Comparison of ENCODE assay signal across 7 cellular contexts in genomic region chr4:6548201-6548881, GRCh38. TPM values are rescaled to one million over a fixed set of nuclear protein-coding genes. Genes with fewer than 3 reads are reported as not detected.
A peak's percentile ranks its signal among the peaks of the same experiment; 100 is the strongest.
DNase-seq lines count a peak whose midpoint lies in the region; ATAC-seq and TF ChIP-seq lines count a peak whose summit lies in the region.

No MANE protein-coding gene starts in this region.

- in situ Hi-C loops in G401 (cut with HindIII; ENCODE audit: low sequenced_read_pairs) = no loop called here

- no peak for ATAC-seq in GM21367 (IDR thresholded peaks at IDR 0.05; ENCODE audit: unreplicated experiment)

- H3K27ac ChIP-seq in coronary artery = no peak overlapping the region

- H3K36me3 ChIP-seq in kidney epithelial cell (ENCODE audit: control insufficient read depth, insufficient read depth, low read length) = no peaks in the 10 kb centered on the region

- peaks cover 22% of the 10 kb centered on the region for H3K27me3 ChIP-seq in kidney epithelial cell (ENCODE audit: control insufficient read depth, insufficient read depth, low read length)

- no peak overlapping the region for H3K4me3 ChIP-seq in kidney epithelial cell (ENCODE audit: low read depth, low read length)
- H3K4me3 ChIP-seq in coronary artery = no peak overlapping the region

- DNase-seq in G401 (ENCODE audit: low spot score) (peak; percentile 81), UCSD-AML1 (lab: John Stamatoyannopoulos, UW; ENCODE audit: unreplicated experiment) (peak; percentile 53), kidney epithelial cell (ENCODE audit: low read depth) (no peak), coronary artery (ENCODE audit: low spot score) (no peak), Ammon's horn (ENCODE audit: low spot score) (no peak)

- TF ChIP-seq CTCF in LNCAP (IDR thresholded peaks at IDR 0.05) (peak; percentile 33; the same call in 1 of the 2 replicates), kidney epithelial cell (IDR thresholded peaks at IDR 0.05; ENCODE audit: insufficient read depth, low read length, poor library complexity, severe bottlenecking) (peak; percentile 20), coronary artery (IDR thresholded peaks at IDR 0.05) (no peak)

RNA-seq across cellular contexts. Expression of gene MAN2B2, which starts 26.6 kb away (rescaled TPM):
- total RNA-seq in G401 (2014; rRNA removed; shearing (Covaris generic)) = 6.9 and 10.1 TPM in 2 replicates
- total RNA-seq in kidney epithelial cell = 24.0 and 27.0 TPM in 2 replicates

Comparison
In these comparisons a context has a peak if more than half of its experiments do, and no peak if none do; other contexts are left out.
1. DNase-seq: peak in G401 (single experiment) and UCSD-AML1 (single experiment); none in kidney epithelial cell (single experiment), coronary artery (single experiment) and Ammon's horn (single experiment).